In the genomic region with DNA sequence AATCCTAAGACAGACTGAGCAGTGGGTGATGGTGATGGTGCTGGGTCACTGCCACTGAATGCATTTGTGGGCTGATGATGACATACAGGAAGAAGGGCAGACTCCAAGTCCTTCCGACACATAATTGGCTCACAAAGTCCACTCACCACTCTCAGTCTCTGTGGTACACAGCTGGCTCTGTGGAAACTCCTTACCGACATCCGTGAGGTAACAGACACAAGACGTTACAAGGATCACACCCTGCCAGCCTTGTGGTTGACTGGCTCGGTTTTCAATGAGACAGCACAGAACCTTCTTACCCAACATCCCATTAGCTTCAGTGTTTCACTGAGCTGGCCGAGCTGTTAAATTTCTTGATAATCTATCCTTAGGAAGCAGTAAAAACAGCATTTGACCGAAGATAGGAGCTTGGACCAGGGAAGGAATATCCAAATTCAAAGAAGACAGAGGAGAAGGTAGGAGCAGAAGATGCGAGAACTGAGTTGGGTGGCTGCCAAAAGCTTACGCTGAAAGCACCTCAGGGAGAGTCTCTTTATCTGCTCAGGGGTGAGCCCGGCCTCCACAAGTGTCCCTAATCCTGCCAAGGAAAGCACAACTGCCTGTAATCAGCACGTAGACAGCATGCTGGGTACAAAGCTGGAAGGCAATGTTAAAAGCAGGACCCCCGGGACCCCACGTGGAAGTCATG, we compare ENCODE assay signal across 8 cellular contexts. TPM values are rescaled to one million over a fixed set of nuclear protein-coding genes. Genes with fewer than 3 reads are reported as not detected.
A peak's percentile ranks its signal among the peaks of the same experiment; 100 is the strongest.
DNase-seq lines count a peak whose midpoint lies in the region; ATAC-seq and TF ChIP-seq lines count a peak whose summit lies in the region.

No MANE protein-coding gene starts in this region.

- H3K36me3 ChIP-seq in kidney epithelial cell (ENCODE audit: control insufficient read depth, insufficient read depth, low read length): peaks cover 1% of the 10 kb centered on the region

- ATAC-seq in HG02798 (IDR thresholded peaks at IDR 0.05; ENCODE audit: poor library complexity, unreplicated experiment) (no peak), GM21717 (IDR thresholded peaks at IDR 0.05; ENCODE audit: unreplicated experiment) (no peak)

- DNase-seq in DMS79 (lab: John Stamatoyannopoulos, UW) (peak; percentile 52), RKO (ENCODE audit: low spot score) (peak; percentile 86), amniotic epithelial cell (ENCODE audit: low read depth) (peak; percentile 100), kidney epithelial cell (ENCODE audit: low read depth) (peak; percentile 85), stromal cell of bone marrow (ENCODE audit: low read depth) (peak; percentile 99)
- no peak for DNase-seq in activated CD4-positive, CD25-positive, alpha-beta regulatory T cell treated with anti-CD3 and anti-CD28 coated beads, Interleukin-2, amount 50 U/mL, for 72 hours

- no peaks in the 10 kb centered on the region for H3K27me3 ChIP-seq in kidney epithelial cell (ENCODE audit: control insufficient read depth, insufficient read depth, low read length)

- no peak for TF ChIP-seq CTCF in kidney epithelial cell (IDR thresholded peaks at IDR 0.05; ENCODE audit: insufficient read depth, low read length, poor library complexity, severe bottlenecking)

- no peak overlapping the region for H3K4me3 ChIP-seq in kidney epithelial cell (ENCODE audit: low read depth, low read length)

RNA-seq across cellular contexts. Expression of a gene that starts 5.5 kb away (rescaled TPM):
- total RNA-seq in kidney epithelial cell: 110 and 142 TPM in 2 replicates

RNA-seq across cellular contexts. Expression of a gene that starts 10.1 kb away (rescaled TPM):
- 21.4 and 25.8 TPM in 2 replicates for total RNA-seq in kidney epithelial cell

RNA-seq across cellular contexts. Expression of a gene that starts 10.3 kb away (rescaled TPM):
- total RNA-seq in kidney epithelial cell: 32.8 TPM in 2 replicates

RNA-seq across cellular contexts. Expression of a gene that starts 20.8 kb away (rescaled TPM):
- total RNA-seq in kidney epithelial cell: 185 and 217 TPM in 2 replicates

RNA-seq across cellular contexts. Expression of a gene that starts 21.6 kb away (rescaled TPM):
- 17.5 and 21.2 TPM in 2 replicates for total RNA-seq in kidney epithelial cell
